ENCODE assay signal across 27 cellular contexts in the genomic region with DNA sequence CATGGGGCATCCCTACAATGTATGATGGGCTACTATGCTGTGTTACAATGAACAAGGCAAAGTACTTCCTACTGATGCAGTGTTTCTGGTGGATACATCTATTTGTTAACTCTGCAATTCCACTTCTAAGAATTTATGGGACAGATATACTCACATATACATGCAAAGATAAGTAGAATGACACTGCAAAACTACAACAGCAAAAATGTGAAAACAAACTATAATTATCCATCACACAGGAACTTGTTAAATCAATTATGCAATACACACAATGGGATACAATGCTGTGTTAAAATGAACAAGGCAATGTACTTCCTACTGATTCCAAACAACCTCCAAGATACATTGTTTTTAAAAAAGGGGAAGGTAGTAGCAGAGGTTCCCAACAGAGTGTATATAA. TPM values are rescaled to one million over a fixed set of nuclear protein-coding genes. Genes with fewer than 3 reads are reported as not detected.
DNase-seq lines count a peak whose midpoint lies in the region; ATAC-seq, FAIRE-seq and TF ChIP-seq lines count a peak whose summit lies in the region.
"Had no signal": no experiment of that assay in that cellular context is flagged by ENCODE, and none has a peak within 500 bp of the region (broad histone marks: within the 10 kb centered on the region; RNA-seq: fewer than 3 reads in every experiment).

No MANE protein-coding gene starts in this region.

- H3K9ac ChIP-seq in MM.1S (ENCODE audit: low read length) (no peak overlapping the region), GM12878 (ENCODE audit: control insufficient read depth, insufficient read depth, low read length) (no peak overlapping the region), neural cell (ENCODE audit: low read length) (no peak overlapping the region)
- H3K9ac ChIP-seq: KMS-11 had no signal

- DNase-seq in activated naive CD8-positive, alpha-beta T cell treated with anti-CD3 and anti-CD28 coated beads for 36 hours = no peak
- no peak for DNase-seq in MM.1S
- DNase-seq in GM12878 (ENCODE audit: low read depth, low spot score) = no peak
- no peak for DNase-seq in RKO (ENCODE audit: low spot score)
- DNase-seq in A172 (ENCODE audit: low spot score) = no peak
- DNase-seq: activated CD8-positive, alpha-beta memory T cell treated with anti-CD3 and anti-CD28 coated beads, Interleukin-2, amount 50 U/mL, for 4 hours; anterior cingulate cortex; central memory CD4-positive, alpha-beta T cell; foreskin melanocyte; GF-D8; HCEC 1CT; hippocampal formation; left ventricle myocardium superior; midbrain; NCI-H1417; NCI-H2081 treated with DMSO at 0.1 percent for 48 hours; PC-3; psoas muscle; SHP77 treated with DMSO at 0.1 percent for 48 hours; stimulated activated CD4-positive, alpha-beta T cell treated with anti-CD3 and anti-CD28 coated beads, Interleukin-1b, Interleukin-23, amount 100 ng/mL, for 48 hours; T-helper 1 cell had no signal

- H3K4me3 ChIP-seq in MM.1S (ENCODE audit: low read length) = no peak overlapping the region
- no peak overlapping the region for H3K4me3 ChIP-seq in GM12878
- H3K4me3 ChIP-seq in neural cell (ENCODE audit: low read length) = peak overlapping the region; percentile 13
- H3K4me3 ChIP-seq: psoas muscle had no signal

- H3K4me1 ChIP-seq in MM.1S (ENCODE audit: low read length) = peaks cover 3% of the 10 kb centered on the region; the same call in 1 of the 2 replicates
- H3K4me1 ChIP-seq in GM12878 (ENCODE audit: control insufficient read depth, insufficient read depth, low read length) = no peaks in the 10 kb centered on the region

- H3K36me3 ChIP-seq in MM.1S (replicated peaks; ENCODE audit: insufficient read depth, low read length) = peaks cover 10% of the 10 kb centered on the region
- peaks cover 0 to 14% of the 10 kb centered on the region in 2 experiments; a peak in 2 of 4 replicates for H3K36me3 ChIP-seq in GM12878 (ENCODE audit: control insufficient read depth in 2 of 2, insufficient read depth in 2 of 2, low read length in 1 of 2)
- peaks cover 6% of the 10 kb centered on the region for H3K36me3 ChIP-seq in neural cell (ENCODE audit: insufficient read depth, low read length)

- H3K9me3 Mint-ChIP-seq in activated naive CD8-positive, alpha-beta T cell (ENCODE audit: low read depth) = no peaks in the 10 kb centered on the region
- H3K9me3 Mint-ChIP-seq in activated naive CD8-positive, alpha-beta T cell treated with anti-CD3 and anti-CD28 coated beads for 36 hours = no peaks in the 10 kb centered on the region
- H3K9me3 Mint-ChIP-seq: stimulated activated memory B cell treated with anti-CD40 and anti-IgM and Interleukin-4, amounts not matched to agents 10 μg/mL and 1 μg/mL and 100 μg/mL, for 72 hours had no signal

- H3K9me2 ChIP-seq in MM.1S (replicated peaks; ENCODE audit: insufficient read depth, low read length) = no peaks in the 10 kb centered on the region
- H3K9me2 ChIP-seq in neural cell (ENCODE audit: insufficient read depth, low read length) = no peaks in the 10 kb centered on the region

- H2AFZ ChIP-seq in MM.1S (ENCODE audit: low read length) (no peak overlapping the region), GM12878 (ENCODE audit: control insufficient read depth, low read depth, low read length) (no peak overlapping the region), neural cell (ENCODE audit: low read depth, low read length) (no peak overlapping the region)

- H3K27me3 ChIP-seq in MM.1S (replicated peaks; ENCODE audit: insufficient read depth, low read length) (0 out of 2 replicates have a peak, but pooled peaks cover 4% of the 10 kb centered on the region), GM12878 (replicated peaks in 1 of 2; ENCODE audit: control insufficient read depth in 2 of 2, insufficient read depth in 2 of 2, low read length in 1 of 2) (no peaks in the 10 kb centered on the region; a peak in 1 of 4 replicates), neural cell (ENCODE audit: insufficient read depth, low read depth, low read length) (peaks cover 3% of the 10 kb centered on the region)

- in situ Hi-C loops in GM12878 (cut with MboI) = no loop called here

- CTCF ChIA-PET in GM12878 (lab: Yijun Ruan, JAX) = interaction anchor here (0.6 to 1.9 kb wide), 2 partner anchors 8 to 52 kb away, joined by 3 to 5 read pairs; no protein-coding TSS in a partner anchor

- ATAC-seq in GM12878 (no peak), GM18909 (IDR thresholded peaks at IDR 0.05; ENCODE audit: poor library complexity, unreplicated experiment) (no peak)
- ATAC-seq: left ventricle myocardium superior; PC-3; psoas muscle; stimulated activated memory B cell treated with anti-CD40 and anti-IgM and Interleukin-4, amounts not matched to agents 10 μg/mL and 1 μg/mL and 100 μg/mL, for 72 hours had no signal

- TF ChIP-seq POLR2A in GM12878 (IDR thresholded peaks at IDR 0.05; ENCODE audit: low read depth, low read length) = no peak

- peaks cover 15% of the 10 kb centered on the region for H3K36me3 Mint-ChIP-seq in activated naive CD8-positive, alpha-beta T cell
- peaks cover 43% of the 10 kb centered on the region for H3K36me3 Mint-ChIP-seq in activated naive CD8-positive, alpha-beta T cell treated with anti-CD3 and anti-CD28 coated beads for 36 hours

- RAD21 ChIA-PET in GM12878 (lab: Charles Lee; ENCODE audit: unreplicated experiment) = no interaction called here

- intact Hi-C loops in GM12878 (cut with micrococcal nuclease; ENCODE audit: unreplicated experiment) = loop anchor here (10.0 kb wide), 1 partner anchor 55 kb away; no protein-coding TSS in a partner anchor

- H3K4me3 Mint-ChIP-seq in activated naive CD8-positive, alpha-beta T cell = peak overlapping the region; percentile 30
- no peak overlapping the region for H3K4me3 Mint-ChIP-seq in activated naive CD8-positive, alpha-beta T cell treated with anti-CD3 and anti-CD28 coated beads for 36 hours
- H3K4me3 Mint-ChIP-seq: stimulated activated memory B cell treated with anti-CD40 and anti-IgM and Interleukin-4, amounts not matched to agents 10 μg/mL and 1 μg/mL and 100 μg/mL, for 72 hours had no signal

- no peak for TF ChIP-seq EP300 in GM12878 (IDR thresholded peaks at IDR 0.05; ENCODE audit: borderline replicate concordance in 1 of 2, control insufficient read depth in 1 of 2, low read depth in 2 of 2, low read length in 2 of 2)
- TF ChIP-seq EP300 in neural cell (conservative IDR thresholded peaks at IDR 0.05; ENCODE audit: poor library complexity, severe bottlenecking) = no peak

- TF ChIP-seq CTCF in MM.1S (IDR thresholded peaks at IDR 0.05; ENCODE audit: low read length) = no peak
- TF ChIP-seq CTCF in GM12878 (IDR thresholded peaks at IDR 0.05 in 2 of 3, conservative IDR thresholded peaks at IDR 0.05 in 1 of 3; ENCODE audit: control insufficient read depth in 2 of 3, extremely low read depth in 1 of 3, insufficient read depth in 1 of 3, low read depth in 3 of 3, low read length in 3 of 3) = no peak
- TF ChIP-seq CTCF in neural cell (IDR thresholded peaks at IDR 0.05; ENCODE audit: poor library complexity, severe bottlenecking) = no peak

- SMC1A ChIA-PET in GM12878 (lab: Charles Lee; ENCODE audit: uncharacterized antibody, unreplicated experiment) = interaction anchor here (0.6 to 0.7 kb wide), 2 partner anchors 152 to 1328 kb away, joined by 3 to 4 read pairs; no protein-coding TSS in a partner anchor

- H3F3A ChIP-seq in MM.1S (ENCODE audit: insufficient read depth, low read length) (no peaks in the 10 kb centered on the region), neural cell (ENCODE audit: insufficient read depth, low read length, poor library complexity, severe bottlenecking) (no peaks in the 10 kb centered on the region)

- H3K9me3 ChIP-seq in MM.1S (replicated peaks; ENCODE audit: insufficient read depth, low read length) (no peaks in the 10 kb centered on the region), GM12878 (replicated peaks; ENCODE audit: control insufficient read depth, insufficient read depth, low read length) (no peaks in the 10 kb centered on the region; the same call in 1 of the 3 replicates), neural cell (ENCODE audit: low read length) (no peaks in the 10 kb centered on the region)
- H3K9me3 ChIP-seq: psoas muscle had no signal

- BruUV-seq in GM12878 (replicated peaks; lab: Mats Ljungman, UMichigan) = TSS peak; percentile 31

- H4K20me1 ChIP-seq in MM.1S (ENCODE audit: insufficient read depth, low read length) (no peaks in the 10 kb centered on the region), GM12878 (ENCODE audit: control insufficient read depth, insufficient read depth) (no peaks in the 10 kb centered on the region), neural cell (ENCODE audit: insufficient read depth) (no peaks in the 10 kb centered on the region)

- peaks cover 7% of the 10 kb centered on the region for H3K27me3 Mint-ChIP-seq in activated naive CD8-positive, alpha-beta T cell
- H3K27me3 Mint-ChIP-seq in activated naive CD8-positive, alpha-beta T cell treated with anti-CD3 and anti-CD28 coated beads for 36 hours = peaks cover 9% of the 10 kb centered on the region

- H3K4me1 Mint-ChIP-seq in activated naive CD8-positive, alpha-beta T cell (ENCODE audit: low read depth) = peaks cover 41% of the 10 kb centered on the region
- peaks cover 24% of the 10 kb centered on the region for H3K4me1 Mint-ChIP-seq in activated naive CD8-positive, alpha-beta T cell treated with anti-CD3 and anti-CD28 coated beads for 36 hours

- no peak overlapping the region for H3K27ac ChIP-seq in MM.1S (ENCODE audit: low read length)
- no peak overlapping the region for H3K27ac ChIP-seq in GM12878 (ENCODE audit: control insufficient read depth, insufficient read depth)
- no peak overlapping the region for H3K27ac ChIP-seq in neural cell (ENCODE audit: low read length)
- H3K27ac ChIP-seq: KMS-11, psoas muscle, VCaP had no signal

- H3K27ac Mint-ChIP-seq in activated naive CD8-positive, alpha-beta T cell = no peak overlapping the region
- H3K27ac Mint-ChIP-seq in activated naive CD8-positive, alpha-beta T cell treated with anti-CD3 and anti-CD28 coated beads for 36 hours = no peak overlapping the region
- H3K27ac Mint-ChIP-seq: stimulated activated memory B cell treated with anti-CD40 and anti-IgM and Interleukin-4, amounts not matched to agents 10 μg/mL and 1 μg/mL and 100 μg/mL, for 72 hours had no signal

- peaks cover 78% of the 10 kb centered on the region for H3K79me2 ChIP-seq in MM.1S (ENCODE audit: low read length)
- peaks cover 21% of the 10 kb centered on the region for H3K79me2 ChIP-seq in GM12878 (ENCODE audit: control insufficient read depth, insufficient read depth, low read length)
- peaks cover 52% of the 10 kb centered on the region for H3K79me2 ChIP-seq in neural cell (replicated peaks; ENCODE audit: insufficient read depth, low read length)

- H3K4me2 ChIP-seq in MM.1S (ENCODE audit: low read depth, low read length) (peak overlapping the region; percentile 9; the same call in 1 of the 2 replicates), GM12878 (ENCODE audit: control insufficient read depth, insufficient read depth) (peak overlapping the region; percentile 47), neural cell (ENCODE audit: low read length) (no peak overlapping the region)
- H3K4me2 ChIP-seq: KMS-11 had no signal

- no peak for FAIRE-seq in GM12878 (lab: Jason Lieb, UNC)

- POLR2A ChIA-PET in GM12878 (lab: Charles Lee) = interaction anchor here (0.6 kb wide), 1 partner anchor 20 kb away, joined by 3 read pairs; no protein-coding TSS in a partner anchor

- no peak for TF ChIP-seq RAD21 in GM12878 (IDR thresholded peaks at IDR 0.05; ENCODE audit: insufficient read depth, low read depth, low read length)
- TF ChIP-seq RAD21 in neural cell (conservative IDR thresholded peaks at IDR 0.05) = no peak

RNA-seq across cellular contexts. Expression of gene DDX52, which starts 3.2 kb away (rescaled TPM):
- 10 to 100 TPM; 38.6 to 41.0 TPM for total RNA-seq in activated naive CD8-positive, alpha-beta T cell treated with anti-CD3 and anti-CD28 coated beads for 36 hours
- total RNA-seq in GM12878 (2013; cell fraction: nucleolus; rRNA removed) = 64.1 and 64.7 TPM in 2 replicates
- total RNA-seq in GM12878 (2014; rRNA removed) (24.8 and 30.5 TPM in 2 replicates), GM12878 (2014; rRNA removed; fragmentation: Illumina TruSeq; extraction: Trizol) (29.2 and 29.9 TPM in 2 replicates), GM12878 (2021) (23.5 and 27.8 TPM in 2 replicates)
- 5.5 TPM for polyA plus RNA-seq in GM12878 (2011; ENCODE audit: low read depth)
- polyA plus RNA-seq in GM12878 (2011; rRNA removed) (15.1 and 20.4 TPM in 2 replicates), GM12878 (2014; fragmentation: Illumina TruSeq; extraction: Trizol) (31.6 and 39.0 TPM in 2 replicates), GM12878 (2014; fragmentation: Nextera tagmentation; extraction: Ambion mirVana) (10 to 100 TPM; 18.7 to 18.8 TPM), GM12878 (2014; rRNA removed) (12.9 and 14.8 TPM in 2 replicates), GM12878 (2016; fragmentation: Nextera tagmentation; extraction: Ambion mirVana) (10 to 100 TPM; 47.8 to 49.7 TPM), neural cell (29.7 and 33.5 TPM in 2 replicates)
- 11.1 and 11.5 TPM in 2 replicates for polyA plus RNA-seq in GM12878 (2011; cell fraction: cytosol; rRNA removed)
- polyA plus RNA-seq in GM12878 (2011; cell fraction: nucleus; rRNA removed) = 26.6 and 31.9 TPM in 2 replicates
- polyA plus RNA-seq in GM12878 (2012) = 8.1 and 11.1 TPM in 2 replicates
- 15.9 and 17.1 TPM in 2 replicates for polyA minus RNA-seq in GM12878 (2011; rRNA and poly(A)+ RNA removed)
- polyA minus RNA-seq in GM12878 (2011; cell fraction: cytosol; rRNA and poly(A)+ RNA removed) = 5.9 and 10.7 TPM in 2 replicates
- polyA minus RNA-seq in GM12878 (2011; cell fraction: nucleus; rRNA and poly(A)+ RNA removed) = 15.1 and 25.4 TPM in 2 replicates
- 43.8 and 50.7 TPM in 2 replicates for polyA minus RNA-seq in neural cell
- total RNA-seq in A172 (2014; rRNA removed; shearing (Covaris generic)) = 45.9 and 59.3 TPM in 2 replicates

RNA-seq across cellular contexts. Expression of gene SYNRG, which starts 30.8 kb away (rescaled TPM):
- 10 to 100 TPM; 40.4 to 40.5 TPM for total RNA-seq in activated naive CD8-positive, alpha-beta T cell treated with anti-CD3 and anti-CD28 coated beads for 36 hours
- total RNA-seq in GM12878 (2013; cell fraction: nucleolus; rRNA removed) = 103 and 104 TPM in 2 replicates
- total RNA-seq in GM12878 (2014; rRNA removed) = 14.4 and 15.4 TPM in 2 replicates
- 25.2 and 25.8 TPM in 2 replicates for total RNA-seq in GM12878 (2014; rRNA removed; fragmentation: Illumina TruSeq; extraction: Trizol)
- total RNA-seq in GM12878 (2021) = 32.5 and 40.4 TPM in 2 replicates
- 15.5 TPM for polyA plus RNA-seq in GM12878 (2011; ENCODE audit: low read depth)
- polyA plus RNA-seq in GM12878 (2011; rRNA removed) = 23.6 and 28.2 TPM in 2 replicates
- polyA plus RNA-seq in GM12878 (2011; cell fraction: cytosol; rRNA removed) = 20.1 and 22.4 TPM in 2 replicates
- 34.9 and 35.8 TPM in 2 replicates for polyA plus RNA-seq in GM12878 (2011; cell fraction: nucleus; rRNA removed)
- polyA plus RNA-seq in GM12878 (2012) = 17.1 and 21.9 TPM in 2 replicates
- polyA plus RNA-seq in GM12878 (2014; fragmentation: Illumina TruSeq; extraction: Trizol) = 27.2 and 29.7 TPM in 2 replicates
- 1 to 10 TPM; 5.2 to 5.8 TPM for polyA plus RNA-seq in GM12878 (2014; fragmentation: Nextera tagmentation; extraction: Ambion mirVana)
- polyA plus RNA-seq in GM12878 (2014; rRNA removed) = 19.3 and 21.8 TPM in 2 replicates
- 10 to 100 TPM; 30.7 to 36.7 TPM for polyA plus RNA-seq in GM12878 (2016; fragmentation: Nextera tagmentation; extraction: Ambion mirVana)
- 50.2 and 52.1 TPM in 2 replicates for polyA minus RNA-seq in GM12878 (2011; rRNA and poly(A)+ RNA removed)
- 13.5 and 24.8 TPM in 2 replicates for polyA minus RNA-seq in GM12878 (2011; cell fraction: cytosol; rRNA and poly(A)+ RNA removed)
- polyA minus RNA-seq in GM12878 (2011; cell fraction: nucleus; rRNA and poly(A)+ RNA removed) = 26.7 and 43.8 TPM in 2 replicates
- 16.1 and 20.5 TPM in 2 replicates for polyA plus RNA-seq in neural cell
- polyA minus RNA-seq in neural cell = 60.4 and 68.1 TPM in 2 replicates
- total RNA-seq in A172 (2014; rRNA removed; shearing (Covaris generic)) = 7.4 and 9.0 TPM in 2 replicates
